ENCODE assay signal across 8 cellular contexts in the genomic region with DNA sequence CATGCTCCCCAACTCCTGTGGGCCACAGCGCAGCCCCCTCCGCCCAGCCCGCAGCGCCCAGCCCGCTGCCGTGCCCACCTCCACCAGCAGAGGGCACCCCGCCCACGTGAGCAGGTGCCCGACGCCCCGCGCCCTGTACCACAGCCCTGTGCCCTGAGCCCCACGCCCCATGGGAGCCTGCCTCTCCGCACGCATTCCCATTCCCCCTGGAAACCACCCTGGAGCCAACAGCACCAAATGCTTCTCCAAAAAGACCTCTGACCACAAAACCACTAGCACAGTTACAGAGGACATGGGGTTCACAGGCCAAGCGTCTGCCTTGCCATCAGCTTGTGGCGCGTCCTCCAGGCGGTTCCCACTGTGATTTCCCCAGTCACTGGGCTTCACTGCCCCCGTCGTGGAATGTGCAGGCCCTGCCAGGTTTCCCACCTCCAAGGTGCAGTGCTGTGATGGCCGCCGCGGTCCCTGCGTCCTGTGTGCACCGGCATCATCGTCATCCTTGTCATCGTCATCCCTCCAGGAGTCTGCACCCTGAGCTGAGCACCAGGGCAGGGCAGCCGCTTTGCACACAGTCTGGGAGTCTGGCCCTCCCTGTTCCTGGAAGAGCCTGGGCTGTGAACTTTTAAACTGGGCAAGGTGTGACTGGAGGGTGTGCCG.
DNase-seq lines count a peak whose midpoint lies in the region; ATAC-seq and TF ChIP-seq lines count a peak whose summit lies in the region.

No MANE protein-coding gene starts in this region.

- H3F3A ChIP-seq in PC-9 (ENCODE audit: insufficient read depth, low read depth), result no peaks in the 10 kb centered on the region

- H3K9me3 ChIP-seq in BLaER1 (no peaks in the 10 kb centered on the region), PC-9 (ENCODE audit: insufficient read depth, low read depth) (no peaks in the 10 kb centered on the region)

- peak overlapping the region; percentile 37 for H3K4me2 ChIP-seq in BLaER1
- 0 out of 2 replicates have a peak overlapping the region, but pooled peaks have one; percentile 10 for H3K4me2 ChIP-seq in PC-9

- ATAC-seq in GM21390 (IDR thresholded peaks at IDR 0.05; ENCODE audit: unreplicated experiment) (peak; percentile 49), GM21367 (IDR thresholded peaks at IDR 0.05; ENCODE audit: unreplicated experiment) (no peak), GM19035 (IDR thresholded peaks at IDR 0.05; ENCODE audit: unreplicated experiment) (no peak)

- H3K27me3 ChIP-seq in BLaER1 (peaks cover 9% of the 10 kb centered on the region; the same call in 1 of the 2 replicates), PC-9 (ENCODE audit: insufficient read depth, low read depth) (no peaks in the 10 kb centered on the region)

- H3K27ac ChIP-seq in BLaER1 (no peak overlapping the region), PC-9 (no peak overlapping the region)

- H3K9ac ChIP-seq in BLaER1, result no peak overlapping the region

- H3K36me3 ChIP-seq in BLaER1 (no peaks in the 10 kb centered on the region), PC-9 (ENCODE audit: low read depth) (no peaks in the 10 kb centered on the region)

- H3K4me1 ChIP-seq in BLaER1 (peaks cover 59% of the 10 kb centered on the region), PC-9 (replicated peaks; ENCODE audit: insufficient read depth) (no peaks in the 10 kb centered on the region)

- BruUV-seq in PC-9 (replicated peaks; lab: Mats Ljungman, UMichigan), result no TSS peak

- CTCF ChIA-PET in PC-9 (lab: Charles Lee), result no interaction called here

- POLR2A ChIA-PET in PC-9 (lab: Charles Lee; ENCODE audit: unreplicated experiment), result no interaction called here

- intact Hi-C loops in PC-9 (cut with micrococcal nuclease; ENCODE audit: unreplicated experiment), result loop anchor here (1.0 to 5.0 kb wide), 4 partner anchors 59 to 180 kb away; no protein-coding TSS in a partner anchor

- DNase-seq in PC-9 (peak in 1 of 2 experiments; percentile 48), glomerular visceral epithelial cell (ENCODE audit: extremely low spot score) (peak; percentile 43), retinal pigment epithelial cell (ENCODE audit: low read depth) (no peak)
- DNase-seq in activated effector memory CD4-positive, alpha-beta T cell treated with anti-CD3 and anti-CD28 coated beads, Interleukin-2, amount 50 U/mL, for 16 hours, result peak; percentile 88

- no peaks in the 10 kb centered on the region for H3K79me2 ChIP-seq in PC-9 (ENCODE audit: low read depth)

- peaks cover 36% of the 10 kb centered on the region; the same call in 1 of the 2 replicates for H4K20me1 ChIP-seq in BLaER1
- no peaks in the 10 kb centered on the region for H4K20me1 ChIP-seq in PC-9 (ENCODE audit: insufficient read depth)

- no peak overlapping the region for H2AFZ ChIP-seq in PC-9

- H3K4me3 ChIP-seq in BLaER1 (no peak overlapping the region), PC-9 (no peak overlapping the region), retinal pigment epithelial cell (ENCODE audit: low read length) (no peak overlapping the region)

- H3K9me2 ChIP-seq in PC-9 (ENCODE audit: insufficient read depth), result no peaks in the 10 kb centered on the region

- peak; percentile 90 for TF ChIP-seq CTCF in PC-9 (conservative IDR thresholded peaks at IDR 0.05)
- peak; percentile 76 for TF ChIP-seq CTCF in retinal pigment epithelial cell (conservative IDR thresholded peaks at IDR 0.05; ENCODE audit: low read depth, low read length)
